In genomic region chr6:10696655-10697054, GRCh38 we compare ENCODE assay signal across 16 cellular contexts. TPM values are rescaled to one million over a fixed set of nuclear protein-coding genes. Genes with fewer than 3 reads are reported as not detected.
DNase-seq lines count a peak whose midpoint lies in the region; ATAC-seq and TF ChIP-seq lines count a peak whose summit lies in the region.
"Had no signal": no experiment of that assay in that cellular context is flagged by ENCODE, and none has a peak within 500 bp of the region (broad histone marks: within the 10 kb centered on the region; RNA-seq: fewer than 3 reads in every experiment).

No MANE protein-coding gene starts in this region.

- H3K9me3 ChIP-seq in HUES6 (ENCODE audit: control insufficient read depth, insufficient read depth, low read depth, low read length), result no peaks in the 10 kb centered on the region
- H3K9me3 ChIP-seq in neural progenitor cell (ENCODE audit: low read depth), result no peaks in the 10 kb centered on the region
- no peaks in the 10 kb centered on the region for H3K9me3 ChIP-seq in mucosa of descending colon
- H3K9me3 ChIP-seq: gastroesophageal sphincter, spleen, thyroid gland had no signal

- peaks cover 35% of the 10 kb centered on the region for H3K4me1 Mint-ChIP-seq in T-helper 2 cell treated with Interferon-gamma antibody and Interleukin-4, amounts not matched to agents 5 μg/mL and 100 μg/mL, for 36 hours (ENCODE audit: low read depth)
- peaks cover 37% of the 10 kb centered on the region for H3K4me1 Mint-ChIP-seq in activated naive CD8-positive, alpha-beta T cell treated with anti-CD3 and anti-CD28 coated beads for 36 hours
- H3K4me1 Mint-ChIP-seq in neural progenitor cell, result peaks cover 31% of the 10 kb centered on the region

- no peak for TF ChIP-seq CTCF in neural progenitor cell (IDR thresholded peaks at IDR 0.05)
- no peak for TF ChIP-seq CTCF in mucosa of descending colon (IDR thresholded peaks at IDR 0.05)

- H3K79me2 ChIP-seq in neural progenitor cell (ENCODE audit: low read depth), result peaks cover 66% of the 10 kb centered on the region

- H3K4me1 ChIP-seq in HUES6 (ENCODE audit: control insufficient read depth, insufficient read depth, low read length), result peaks cover 10% of the 10 kb centered on the region
- H3K4me1 ChIP-seq in neural progenitor cell, result peaks cover 18% of the 10 kb centered on the region
- H3K4me1 ChIP-seq in mucosa of descending colon (ENCODE audit: low read depth), result peaks cover 16% of the 10 kb centered on the region

- peak overlapping the region; percentile 89 for H3K4me3 Mint-ChIP-seq in T-helper 2 cell treated with Interferon-gamma antibody and Interleukin-4, amounts not matched to agents 5 μg/mL and 100 μg/mL, for 36 hours
- peak overlapping the region; percentile 90 for H3K4me3 Mint-ChIP-seq in activated naive CD8-positive, alpha-beta T cell treated with anti-CD3 and anti-CD28 coated beads for 36 hours
- H3K4me3 Mint-ChIP-seq in neural progenitor cell, result peak overlapping the region; percentile 99

- peaks cover 45% of the 10 kb centered on the region for H3K36me3 ChIP-seq in HUES6 (ENCODE audit: control insufficient read depth, insufficient read depth, low read length)
- no peaks in the 10 kb centered on the region for H3K36me3 ChIP-seq in neural progenitor cell
- H3K36me3 ChIP-seq in mucosa of descending colon (ENCODE audit: low read depth), result no peaks in the 10 kb centered on the region

- intact Hi-C loops in mucosa of descending colon (cut with DNase I, micrococcal nuclease), result loop anchor here in 1 of 2 donors (10.0 kb wide), 1 partner anchor 192 kb away; no protein-coding TSS in a partner anchor

- H3K27me3 Mint-ChIP-seq in T-helper 2 cell treated with Interferon-gamma antibody and Interleukin-4, amounts not matched to agents 5 μg/mL and 100 μg/mL, for 36 hours (ENCODE audit: low read depth), result no peaks in the 10 kb centered on the region
- no peaks in the 10 kb centered on the region for H3K27me3 Mint-ChIP-seq in activated naive CD8-positive, alpha-beta T cell treated with anti-CD3 and anti-CD28 coated beads for 36 hours
- peaks cover 2% of the 10 kb centered on the region for H3K27me3 Mint-ChIP-seq in neural progenitor cell (ENCODE audit: insufficient read depth, low read depth)
- H3K27me3 Mint-ChIP-seq: naive B cell had no signal

- peak overlapping the region; percentile 87 for H3K4me2 ChIP-seq in neural progenitor cell

- ATAC-seq in mucosa of descending colon (no peak), HG02610 (IDR thresholded peaks at IDR 0.05; ENCODE audit: unreplicated experiment) (no peak)
- ATAC-seq: gastroesophageal sphincter had no signal

- no peak overlapping the region for H2AFZ ChIP-seq in neural progenitor cell (replicated peaks)

- H3K9ac ChIP-seq in HUES6 (ENCODE audit: low read length), result no peak overlapping the region
- H3K9ac ChIP-seq in neural progenitor cell, result no peak overlapping the region

- H3K4me3 ChIP-seq in HUES6 (ENCODE audit: low read depth, low read length) (peak overlapping the region; percentile 97; the same call in 1 of the 2 replicates), neural progenitor cell (peak overlapping the region; percentile 92), mucosa of descending colon (no peak overlapping the region)
- H3K4me3 ChIP-seq: gastroesophageal sphincter, thyroid gland had no signal

- H3K27me3 ChIP-seq in HUES6 (ENCODE audit: control insufficient read depth, insufficient read depth, low read length) (no peaks in the 10 kb centered on the region), neural progenitor cell (no peaks in the 10 kb centered on the region)
- H3K27me3 ChIP-seq: gastroesophageal sphincter, spleen, thyroid gland had no signal

- no peak overlapping the region for H3K27ac ChIP-seq in HUES6 (ENCODE audit: low read depth, low read length)
- H3K27ac ChIP-seq in neural progenitor cell, result no peak overlapping the region
- H3K27ac ChIP-seq: gastroesophageal sphincter, spleen, thyroid gland had no signal

- no peak for DNase-seq in T-helper 2 cell treated with Interferon-gamma antibody and Interleukin-4, amounts not matched to agents 5 μg/mL and 100 μg/mL, for 36 hours (ENCODE audit: low spot score)
- DNase-seq in T-helper 2 cell (no peak), neural progenitor cell (ENCODE audit: low spot score) (no peak), mucosa of descending colon (no peak), retina (no peak)
- DNase-seq in activated naive CD8-positive, alpha-beta T cell treated with anti-CD3 and anti-CD28 coated beads for 36 hours, result no peak
- DNase-seq: DMS153, kidney glomerular epithelial cell, naive B cell, NCI-H2227 treated with DMSO at 0.1 percent for 48 hours, RPMI8226, spleen, thyroid gland had no signal

- peaks cover 33% of the 10 kb centered on the region for H3K36me3 Mint-ChIP-seq in T-helper 2 cell treated with Interferon-gamma antibody and Interleukin-4, amounts not matched to agents 5 μg/mL and 100 μg/mL, for 36 hours (ENCODE audit: low read depth)
- H3K36me3 Mint-ChIP-seq in activated naive CD8-positive, alpha-beta T cell treated with anti-CD3 and anti-CD28 coated beads for 36 hours, result peaks cover 68% of the 10 kb centered on the region
- H3K36me3 Mint-ChIP-seq in neural progenitor cell, result peaks cover 8% of the 10 kb centered on the region

- H3F3A ChIP-seq in neural progenitor cell (ENCODE audit: low read depth), result peaks cover 32% of the 10 kb centered on the region

- no peaks in the 10 kb centered on the region for H3K9me3 Mint-ChIP-seq in T-helper 2 cell treated with Interferon-gamma antibody and Interleukin-4, amounts not matched to agents 5 μg/mL and 100 μg/mL, for 36 hours
- peaks cover 6% of the 10 kb centered on the region for H3K9me3 Mint-ChIP-seq in activated naive CD8-positive, alpha-beta T cell treated with anti-CD3 and anti-CD28 coated beads for 36 hours
- no peaks in the 10 kb centered on the region for H3K9me3 Mint-ChIP-seq in neural progenitor cell

- no peak overlapping the region for H3K27ac Mint-ChIP-seq in T-helper 2 cell treated with Interferon-gamma antibody and Interleukin-4, amounts not matched to agents 5 μg/mL and 100 μg/mL, for 36 hours
- H3K27ac Mint-ChIP-seq in activated naive CD8-positive, alpha-beta T cell treated with anti-CD3 and anti-CD28 coated beads for 36 hours, result peak overlapping the region; percentile 34
- H3K27ac Mint-ChIP-seq in neural progenitor cell, result no peak overlapping the region

- H4K20me1 ChIP-seq in neural progenitor cell (ENCODE audit: low read depth), result no peaks in the 10 kb centered on the region

RNA-seq across cellular contexts. Expression of gene PAK1IP1, which starts 1.9 kb away (rescaled TPM):
- total RNA-seq in activated naive CD8-positive, alpha-beta T cell treated with anti-CD3 and anti-CD28 coated beads for 36 hours, result 10 to 100 TPM; 58.5 to 60.2 TPM
- total RNA-seq in neural progenitor cell (ENCODE audit: low replicate concordance) (13.9 and 28.8 TPM in 2 replicates), mucosa of descending colon (10 to 100 TPM in 1 of 3 donors, 1 to 10 TPM in 2; 5.8 to 12.5 (median 9.8) TPM)

RNA-seq across cellular contexts. Expression of gene C6orf52, which starts 2.2 kb away (rescaled TPM):
- 1 to 10 TPM; 5.7 to 6.3 TPM for total RNA-seq in activated naive CD8-positive, alpha-beta T cell treated with anti-CD3 and anti-CD28 coated beads for 36 hours
- total RNA-seq in neural progenitor cell (ENCODE audit: low replicate concordance) (0.45 and 2.9 TPM in 2 replicates), mucosa of descending colon (1 to 10 TPM in 2 of 3 donors, not detected in 1; 1.2 to 1.7 TPM)
- total RNA-seq: thyroid gland had no signal

RNA-seq across cellular contexts. Expression of gene TMEM14C, which starts 26.2 kb away (rescaled TPM):
- 10 to 100 TPM; 67.0 to 70.7 TPM for total RNA-seq in activated naive CD8-positive, alpha-beta T cell treated with anti-CD3 and anti-CD28 coated beads for 36 hours
- total RNA-seq in neural progenitor cell (ENCODE audit: low replicate concordance), result 199 and 315 TPM in 2 replicates
- total RNA-seq in mucosa of descending colon, result 10 to 100 TPM; 69.2 to 96.3 (median 86.7) TPM

RNA-seq across cellular contexts. Expression of gene TMEM14B, which starts 51.0 kb away (rescaled TPM):
- total RNA-seq in activated naive CD8-positive, alpha-beta T cell treated with anti-CD3 and anti-CD28 coated beads for 36 hours, result 100 to 1,000 TPM; 112 to 113 TPM
- total RNA-seq in neural progenitor cell (ENCODE audit: low replicate concordance), result 96.0 and 138 TPM in 2 replicates
- 10 to 100 TPM; 48.9 to 61.2 (median 60.8) TPM for total RNA-seq in mucosa of descending colon
